ENCODE assay signal across 36 cellular contexts in genomic region chr3:53599780-53600179, GRCh38.
"Had no signal": no experiment of that assay in that cellular context is flagged by ENCODE, and none has a peak within 500 bp of the region (broad histone marks: within the 10 kb centered on the region; RNA-seq: fewer than 3 reads in every experiment).

No MANE protein-coding gene starts in this region.

- H3K36me3 ChIP-seq: adrenal gland, ascending aorta, breast epithelium, cardiac muscle cell, colonic mucosa, esophagus squamous epithelium, gastroesophageal sphincter, heart right ventricle, WERI-Rb-1 had no signal

- H3K27me3 Mint-ChIP-seq: activated B cell treated with CpG ODN at 0.5 μM for 24 hours; activated naive CD4-positive, alpha-beta T cell treated with anti-CD3 and anti-CD28 coated beads, Interleukin-2, amount 50 U/mL, for 24 hours; activated naive CD8-positive, alpha-beta T cell treated with anti-CD3 and anti-CD28 coated beads for 36 hours; activated naive CD8-positive, alpha-beta T cell treated with anti-CD3 and anti-CD28 coated beads, Interleukin-2, amount 50 U/mL, for 24 hours; brain had no signal

- H3K36me3 Mint-ChIP-seq: activated naive CD4-positive, alpha-beta T cell treated with anti-CD3 and anti-CD28 coated beads, Interleukin-2, amount 50 U/mL, for 24 hours; activated naive CD8-positive, alpha-beta T cell treated with anti-CD3 and anti-CD28 coated beads for 36 hours; brain had no signal

- H3K4me1 Mint-ChIP-seq: activated B cell treated with CpG ODN at 0.5 μM for 24 hours; activated naive CD8-positive, alpha-beta T cell treated with anti-CD3 and anti-CD28 coated beads, Interleukin-2, amount 50 U/mL, for 24 hours; brain; endodermal cell had no signal

- H3K27me3 ChIP-seq: adrenal gland, ascending aorta, breast epithelium, cardiac muscle cell, colonic mucosa, dorsolateral prefrontal cortex, esophagus squamous epithelium, gastroesophageal sphincter had no signal

- H3K9me3 Mint-ChIP-seq: activated B cell treated with CpG ODN at 0.5 μM for 24 hours; activated CD8-positive, alpha-beta T cell treated with anti-CD3 and anti-CD28 coated beads for 36 hours; activated naive CD4-positive, alpha-beta T cell treated with anti-CD3 and anti-CD28 coated beads for 36 hours; activated naive CD4-positive, alpha-beta T cell treated with anti-CD3 and anti-CD28 coated beads, Interleukin-2, amount 50 U/mL, for 24 hours; activated naive CD8-positive, alpha-beta T cell treated with anti-CD3 and anti-CD28 coated beads for 36 hours; activated naive CD8-positive, alpha-beta T cell treated with anti-CD3 and anti-CD28 coated beads, Interleukin-2, amount 50 U/mL, for 24 hours; activated T-helper 1 cell treated with anti-CD3 and anti-CD28 coated beads, Interleukin-12 subunit alpha, Interleukin-12 subunit beta, Interleukin-2, Interleukin-4 antibody, amounts not matched to agents 30 ng/mL and 10 ng/mL and 1 ng/mL, durations not matched to agents 14 hours and 24 hours and 36 hours; activated T-helper 2 cell treated with anti-CD3 and anti-CD28 coated beads, Interferon-gamma antibody, Interleukin-2, Interleukin-4, amounts not matched to agents 10 μg/mL and 5 μg/mL and 100 μg/mL, durations not matched to agents 14 hours and 24 hours and 36 hours; dendritic cell treated with granulocyte-macrophage colony-stimulating factor and Interleukin-4, amounts not matched to agents 40 ng/mL and 50 ng/mL, for 4 days; T-helper 2 cell treated with Interferon-gamma antibody and Interleukin-4, amounts not matched to agents 5 μg/mL and 100 μg/mL, for 36 hours had no signal

- H3K27ac Mint-ChIP-seq: activated B cell treated with CpG ODN at 0.5 μM for 24 hours; activated CD8-positive, alpha-beta T cell treated with anti-CD3 and anti-CD28 coated beads for 36 hours; activated naive CD4-positive, alpha-beta T cell treated with anti-CD3 and anti-CD28 coated beads for 36 hours; activated naive CD4-positive, alpha-beta T cell treated with anti-CD3 and anti-CD28 coated beads, Interleukin-2, amount 50 U/mL, for 24 hours; activated naive CD8-positive, alpha-beta T cell treated with anti-CD3 and anti-CD28 coated beads for 36 hours; activated naive CD8-positive, alpha-beta T cell treated with anti-CD3 and anti-CD28 coated beads, Interleukin-2, amount 50 U/mL, for 24 hours; activated T-helper 1 cell treated with anti-CD3 and anti-CD28 coated beads, Interleukin-12 subunit alpha, Interleukin-12 subunit beta, Interleukin-2, Interleukin-4 antibody, amounts not matched to agents 30 ng/mL and 10 ng/mL and 1 ng/mL, durations not matched to agents 14 hours and 24 hours and 36 hours; activated T-helper 2 cell treated with anti-CD3 and anti-CD28 coated beads, Interferon-gamma antibody, Interleukin-2, Interleukin-4, amounts not matched to agents 10 μg/mL and 5 μg/mL and 100 μg/mL, durations not matched to agents 14 hours and 24 hours and 36 hours; brain; dendritic cell treated with granulocyte-macrophage colony-stimulating factor and Interleukin-4, amounts not matched to agents 40 ng/mL and 50 ng/mL, for 4 days; endodermal cell; T-helper 17 cell; T-helper 2 cell treated with Interferon-gamma antibody and Interleukin-4, amounts not matched to agents 5 μg/mL and 100 μg/mL, for 36 hours had no signal

- H3K9me3 ChIP-seq: adrenal gland, ascending aorta, breast epithelium, colonic mucosa, esophagus squamous epithelium, gastroesophageal sphincter, heart right ventricle had no signal

- H3K4me3 ChIP-seq: adrenal gland, ascending aorta, breast epithelium, cardiac muscle cell, colonic mucosa, dorsolateral prefrontal cortex, esophagus squamous epithelium, gastroesophageal sphincter, heart right ventricle had no signal

- DNase-seq: activated B cell treated with CpG ODN at 0.5 μM for 24 hours; activated CD4-positive, alpha-beta T cell treated with anti-CD3 and anti-CD28 coated beads for 48 hours; activated CD4-positive, alpha-beta T cell treated with anti-CD3 and anti-CD28 coated beads, Interleukin-2, amount 50 U/mL, for 1 hour; activated CD4-positive, alpha-beta T cell treated with anti-CD3 and anti-CD28 coated beads, Interleukin-2, amount 50 U/mL, for 48 hours; activated CD8-positive, alpha-beta memory T cell treated with anti-CD3 and anti-CD28 coated beads for 24 hours; activated CD8-positive, alpha-beta T cell treated with anti-CD3 and anti-CD28 coated beads for 36 hours; activated effector memory CD4-positive, alpha-beta T cell treated with anti-CD3 and anti-CD28 coated beads, Interleukin-2, amount 50 U/mL, for 16 hours; activated naive CD4-positive, alpha-beta T cell treated with anti-CD3 and anti-CD28 coated beads for 36 hours; activated naive CD8-positive, alpha-beta T cell treated with anti-CD3 and anti-CD28 coated beads for 36 hours; activated naive CD8-positive, alpha-beta T cell treated with anti-CD3 and anti-CD28 coated beads, Interleukin-2, amount 50 U/mL, for 24 hours; activated T-cell treated with anti-CD3 and anti-CD28 coated beads, Interleukin-2, amount 50 U/mL, for 48 hours; amygdala; central memory CD4-positive, alpha-beta T cell; cerebellar nuclear complex; colonic mucosa; dorsolateral prefrontal cortex; effector memory CD4-positive, alpha-beta T cell; endodermal cell; esophagus squamous epithelium; foreskin melanocyte; heart right ventricle; T-helper 1 cell; T-helper 17 cell; T1000; WERI-Rb-1 had no signal

- H3K27ac ChIP-seq: ascending aorta, breast epithelium, cardiac muscle cell, colonic mucosa, esophagus squamous epithelium, gastroesophageal sphincter, heart right ventricle, WERI-Rb-1 had no signal

- H3K4me3 Mint-ChIP-seq: activated B cell treated with CpG ODN at 0.5 μM for 24 hours; activated CD8-positive, alpha-beta T cell treated with anti-CD3 and anti-CD28 coated beads for 36 hours; activated naive CD4-positive, alpha-beta T cell treated with anti-CD3 and anti-CD28 coated beads for 36 hours; activated naive CD4-positive, alpha-beta T cell treated with anti-CD3 and anti-CD28 coated beads, Interleukin-2, amount 50 U/mL, for 24 hours; activated naive CD8-positive, alpha-beta T cell treated with anti-CD3 and anti-CD28 coated beads for 36 hours; activated naive CD8-positive, alpha-beta T cell treated with anti-CD3 and anti-CD28 coated beads, Interleukin-2, amount 50 U/mL, for 24 hours; activated T-helper 1 cell treated with anti-CD3 and anti-CD28 coated beads, Interleukin-12 subunit alpha, Interleukin-12 subunit beta, Interleukin-2, Interleukin-4 antibody, amounts not matched to agents 30 ng/mL and 10 ng/mL and 1 ng/mL, durations not matched to agents 14 hours and 24 hours and 36 hours; brain; dendritic cell treated with granulocyte-macrophage colony-stimulating factor and Interleukin-4, amounts not matched to agents 40 ng/mL and 50 ng/mL, for 4 days; endodermal cell; T-helper 17 cell; T-helper 2 cell treated with Interferon-gamma antibody and Interleukin-4, amounts not matched to agents 5 μg/mL and 100 μg/mL, for 36 hours had no signal

- H3K4me1 ChIP-seq: ascending aorta, breast epithelium, colonic mucosa, esophagus squamous epithelium, gastroesophageal sphincter, heart right ventricle had no signal
